Comparison of ENCODE assay signal across 8 cellular contexts in the genomic region with DNA sequence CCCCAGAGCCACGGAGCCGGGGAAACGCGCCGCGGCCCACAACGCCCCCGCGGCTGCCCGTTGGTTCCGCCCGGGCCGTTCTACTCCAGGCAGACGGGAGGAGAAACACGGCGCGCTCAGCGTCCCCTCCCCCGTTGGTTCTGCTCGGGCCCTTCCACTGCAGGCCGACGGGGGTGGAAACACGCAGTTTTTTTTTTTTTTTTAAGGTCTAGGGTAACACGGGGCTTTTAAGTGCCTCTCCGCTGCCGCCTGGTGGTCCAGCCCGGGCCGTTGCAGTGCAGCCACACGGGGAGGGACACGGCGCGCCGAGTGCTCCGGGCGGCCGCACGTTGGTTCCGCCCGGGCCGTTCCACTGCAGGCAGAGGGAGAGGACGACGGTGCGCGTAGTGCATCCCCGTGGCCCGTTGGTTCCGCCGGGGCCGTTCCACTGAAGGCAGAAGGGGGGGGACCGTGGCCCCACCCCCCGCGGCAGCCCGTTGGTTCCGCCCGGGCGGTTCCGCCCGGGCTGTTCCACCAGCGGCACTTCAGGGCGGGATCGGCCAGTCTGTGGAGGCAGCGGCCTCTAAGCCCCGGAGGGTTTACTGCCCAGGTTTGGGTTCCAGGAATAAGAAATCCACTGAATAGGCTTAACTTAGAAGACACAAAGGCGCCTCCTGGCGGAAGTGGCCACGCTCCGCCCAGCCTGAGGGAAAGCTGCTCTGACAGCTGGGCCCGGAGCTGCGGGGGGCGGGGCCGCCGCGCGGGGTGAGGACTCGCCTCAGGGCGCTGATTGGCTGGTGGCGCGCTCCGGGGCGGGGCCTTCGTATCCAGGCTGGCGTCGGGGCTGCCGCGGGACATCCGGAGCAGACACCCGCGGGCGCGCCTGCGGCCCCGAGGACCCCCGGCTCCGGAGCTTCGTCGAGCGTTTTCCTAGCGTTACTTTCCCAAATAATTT. TPM values are rescaled to one million over a fixed set of nuclear protein-coding genes. Genes with fewer than 3 reads are reported as not detected.
DNase-seq lines count a peak whose midpoint lies in the region; ATAC-seq and TF ChIP-seq lines count a peak whose summit lies in the region.
"Not testable (repeated sequence)": the region's sequence is repeated elsewhere in the genome, so short reads cannot be mapped to it uniquely, and the experiment has no call there.

A gene (minus strand): TSS at position 82 of the 934 bp plus-strand sequence. CDS start 16,096 bp downstream, outside the sequence.

- H3K4me3 Mint-ChIP-seq in activated naive CD8-positive, alpha-beta T cell treated with anti-CD3 and anti-CD28 coated beads, Interleukin-2, amount 10 ng/mL, durations not matched to agents 7 days and 5 days, result peak within 1 kb of the TSS; percentile 71

- POLR2A ChIA-PET in activated naive CD8-positive, alpha-beta T cell treated with anti-CD3 and anti-CD28 coated beads, Interleukin-2, amount 10 ng/mL, durations not matched to agents 7 days and 5 days (lab: Charles Lee), result not testable (repeated sequence)

- not testable (repeated sequence) for TF ChIP-seq CTCF in GM12865 (IDR thresholded peaks at IDR 0.05; ENCODE audit: insufficient read depth, low read depth, low read length, missing control alignments); tibial artery (IDR thresholded peaks at IDR 0.05)

- intact Hi-C loops in Right ventricle myocardium superior (cut with DNase I), result not testable (repeated sequence)
- intact Hi-C loops in tibial artery (cut with DNase I; ENCODE audit: low total_unique reads), result loop anchor here (5.0 kb wide), 1 partner anchor 54 kb away; no protein-coding TSS in a partner anchor

- H3K9me3 Mint-ChIP-seq in activated naive CD8-positive, alpha-beta T cell treated with anti-CD3 and anti-CD28 coated beads, Interleukin-2, amount 10 ng/mL, durations not matched to agents 7 days and 5 days, result not testable (repeated sequence)

- H3K27me3 Mint-ChIP-seq in activated naive CD8-positive, alpha-beta T cell treated with anti-CD3 and anti-CD28 coated beads, Interleukin-2, amount 10 ng/mL, durations not matched to agents 7 days and 5 days, result not testable (repeated sequence)

- not testable (repeated sequence) for H3K36me3 ChIP-seq in tibial artery

- not testable (repeated sequence) for H3K4me1 Mint-ChIP-seq in activated naive CD8-positive, alpha-beta T cell treated with anti-CD3 and anti-CD28 coated beads, Interleukin-2, amount 10 ng/mL, durations not matched to agents 7 days and 5 days

- H3K27ac ChIP-seq in tibial artery, result peak within 1 kb of the TSS; percentile 82 to 86

- H3K4me3 ChIP-seq in GM12865 (ENCODE audit: low read depth, low read length) (peak within 1 kb of the TSS; percentile 60), tibial artery (peak within 1 kb of the TSS; percentile 59 to 87)

- not testable (repeated sequence) for H3K27me3 ChIP-seq in tibial artery

- H3K36me3 Mint-ChIP-seq in activated naive CD8-positive, alpha-beta T cell treated with anti-CD3 and anti-CD28 coated beads, Interleukin-2, amount 10 ng/mL, durations not matched to agents 7 days and 5 days, result not testable (repeated sequence)

- H3K4me1 ChIP-seq in tibial artery, result peaks cover 0 to 17% (median 2%) of the 10 kb centered on the region in 4 donors

- DNase-seq in GM12865 (ENCODE audit: low read depth) (peak; percentile 96), NCI-H1417 treated with DMSO at 0.1 percent for 48 hours (lab: John Stamatoyannopoulos, UW) (peak; percentile 36), SW480 (ENCODE audit: low spot score) (peak; percentile 82), Right ventricle myocardium superior (peak; percentile 92), pons (ENCODE audit: low spot score) (peak; percentile 79), tibial artery (peak; percentile 91 to 97)
- DNase-seq in activated naive CD8-positive, alpha-beta T cell treated with anti-CD3 and anti-CD28 coated beads, Interleukin-2, amount 10 ng/mL, durations not matched to agents 7 days and 5 days, result peak; percentile 94

- H3K9me3 ChIP-seq in tibial artery, result not testable (repeated sequence)

- ATAC-seq in HG02763 (IDR thresholded peaks at IDR 0.05; ENCODE audit: unreplicated experiment) (peak; percentile 72), Right ventricle myocardium superior (ENCODE audit: poor library complexity) (peak; percentile 94)
- peak; percentile 80 for ATAC-seq in activated naive CD8-positive, alpha-beta T cell treated with anti-CD3 and anti-CD28 coated beads, Interleukin-2, amount 10 ng/mL, durations not matched to agents 7 days and 5 days (ENCODE audit: low read depth)

- peak within 1 kb of the TSS; percentile 89 for H3K27ac Mint-ChIP-seq in activated naive CD8-positive, alpha-beta T cell treated with anti-CD3 and anti-CD28 coated beads, Interleukin-2, amount 10 ng/mL, durations not matched to agents 7 days and 5 days

RNA-seq across cellular contexts. Expression of the gene that starts here (rescaled TPM):
- total RNA-seq in activated naive CD8-positive, alpha-beta T cell treated with anti-CD3 and anti-CD28 coated beads, Interleukin-2, amount 10 ng/mL, durations not matched to agents 7 days and 5 days, result 10 to 100 TPM; 75.3 to 77.0 TPM
- 20.4 TPM for total RNA-seq in Right ventricle myocardium superior

Comparison
In these comparisons a context has a peak if more than half of its experiments do, and no peak if none do; other contexts are left out.
1. Peak in every context shown above with its lines: DNase-seq, ATAC-seq, H3K4me3 ChIP-seq and H3K27ac ChIP-seq.
2. DNase-seq: peak in every context shown above with its lines; median percentile 96 in GM12865; 94 in activated naive CD8-positive, alpha-beta T cell treated with anti-CD3 and anti-CD28 coated beads, Interleukin-2, amount 10 ng/mL, durations not matched to agents 7 days and 5 days; 94 in tibial artery; 92 in Right ventricle myocardium superior; 82 in SW480; 79 in pons; 36 in NCI-H1417 treated with DMSO at 0.1 percent for 48 hours.